ENCODE assay signal across 1 cellular context in genomic region chr13:107370036-107370785, GRCh38.
TF ChIP-seq lines count a peak whose summit lies in the region.

No MANE protein-coding gene starts in this region.

TF ChIP-seq in H1, 55 proteins besides CTCF, POLR2A, EP300 and RAD21:
- TF ChIP-seq JUN (IDR thresholded peaks at IDR 0.05; ENCODE audit: low read depth, low read length) (no peak), E2F6 (IDR thresholded peaks at IDR 0.05) (peak; percentile 38), SP1 (IDR thresholded peaks at IDR 0.05; ENCODE audit: low read depth, low read length) (no peak)
